In the genomic region with DNA sequence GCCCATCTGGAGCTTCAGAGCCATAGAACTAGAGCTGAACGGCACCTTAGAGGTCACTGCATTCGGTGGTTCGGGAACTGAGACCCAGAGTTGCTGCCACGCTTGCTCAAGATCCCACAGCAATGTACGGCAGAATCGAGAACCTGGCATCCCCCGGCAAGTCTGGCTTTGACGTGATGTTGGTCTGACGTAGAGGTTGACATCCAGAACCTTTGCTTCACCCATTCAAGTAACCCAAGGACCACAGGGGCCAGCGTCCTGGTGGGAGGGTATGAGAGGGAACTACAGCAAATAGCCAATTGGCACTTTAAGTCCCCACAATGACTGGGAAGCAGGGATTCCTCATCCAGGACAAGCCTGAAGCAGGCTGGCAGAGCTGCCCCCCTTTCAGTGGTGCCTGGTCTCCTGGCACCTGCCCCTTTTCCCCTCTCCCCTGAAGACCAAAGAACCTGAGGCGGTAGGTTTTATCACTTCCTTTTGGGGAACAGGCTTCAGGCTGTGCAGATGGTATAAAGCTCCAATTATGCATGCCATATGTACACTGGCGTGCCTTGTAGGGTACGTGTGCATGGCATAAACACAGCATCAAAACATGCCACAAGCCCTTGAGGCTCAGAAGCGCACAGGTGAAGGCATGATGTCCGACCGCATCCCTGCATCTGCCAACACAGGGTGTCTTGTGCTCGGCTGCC, we compare ENCODE assay signal across 11 cellular contexts. TPM values are rescaled to one million over a fixed set of nuclear protein-coding genes. Genes with fewer than 3 reads are reported as not detected.
DNase-seq lines count a peak whose midpoint lies in the region; ATAC-seq, FAIRE-seq and TF ChIP-seq lines count a peak whose summit lies in the region.
"Had no signal": no experiment of that assay in that cellular context is flagged by ENCODE, and none has a peak within 500 bp of the region (broad histone marks: within the 10 kb centered on the region; RNA-seq: fewer than 3 reads in every experiment).

No MANE protein-coding gene starts in this region.

- no CpG with 5 or more reads among the region's 17 CpGs for WGBS in H9 (ENCODE audit: extremely low coverage, insufficient read length, low lambda C conversion rate)

- H3K9me3 Mint-ChIP-seq in GM23338 (no peaks in the 10 kb centered on the region; the same call in 2 of the 3 replicates), T-cell (no peaks in the 10 kb centered on the region), H9 (no peaks in the 10 kb centered on the region)
- no peaks in the 10 kb centered on the region for H3K9me3 Mint-ChIP-seq in CD4-positive, alpha-beta memory T cell
- H3K9me3 Mint-ChIP-seq: stimulated activated naive CD8-positive, alpha-beta T cell treated with anti-CD3 and anti-CD28 coated beads, Interleukin-15, Interleukin-2, amounts not matched to agents 100 ng/mL and 50 ng/mL, for 24 hours had no signal

- H3K4me1 ChIP-seq in GM23338 (ENCODE audit: insufficient read depth): peaks cover 18% of the 10 kb centered on the region; the same call in 1 of the 2 replicates
- H3K4me1 ChIP-seq in kidney (ENCODE audit: control insufficient read depth in 1 of 2, insufficient read depth in 1 of 2, low read depth in 1 of 2, low read length in 2 of 2): peaks cover 18 to 40% of the 10 kb centered on the region in 2 donors
- H3K4me1 ChIP-seq in skeletal muscle tissue (ENCODE audit: control insufficient read depth in 3 of 3, insufficient read depth in 3 of 3, low read length in 3 of 3): peaks cover 36 to 52% (median 45%) of the 10 kb centered on the region in 3 donors
- H3K4me1 ChIP-seq in CD4-positive, alpha-beta memory T cell (ENCODE audit: insufficient read depth, low read length): peaks cover 7% of the 10 kb centered on the region
- peaks cover 3% of the 10 kb centered on the region; the same call in 1 of the 2 replicates for H3K4me1 ChIP-seq in H9 (ENCODE audit: insufficient read depth, low read length)

- H3K4me3 Mint-ChIP-seq in GM23338 (no peak overlapping the region), T-cell (peak overlapping the region in 1 of 3 donors; percentile 23), H9 (no peak overlapping the region)
- H3K4me3 Mint-ChIP-seq in CD4-positive, alpha-beta memory T cell: no peak overlapping the region
- H3K4me3 Mint-ChIP-seq: stimulated activated naive CD8-positive, alpha-beta T cell treated with anti-CD3 and anti-CD28 coated beads, Interleukin-15, Interleukin-2, amounts not matched to agents 100 ng/mL and 50 ng/mL, for 24 hours had no signal

- H3K27me3 ChIP-seq in GM23338 (ENCODE audit: insufficient read depth) (no peaks in the 10 kb centered on the region), skeletal muscle tissue (ENCODE audit: control insufficient read depth in 3 of 3, insufficient read depth in 3 of 3, low read length in 3 of 3) (no peaks in the 10 kb centered on the region), H9 (ENCODE audit: insufficient read depth, low read length) (no peaks in the 10 kb centered on the region)
- H3K27me3 ChIP-seq in CD4-positive, alpha-beta memory T cell (ENCODE audit: insufficient read depth, low read length): no peaks in the 10 kb centered on the region
- H3K27me3 ChIP-seq: SJSA1 had no signal

- H4K20me1 ChIP-seq in GM23338 (replicated peaks; ENCODE audit: insufficient read depth) (no peaks in the 10 kb centered on the region), H9 (ENCODE audit: control insufficient read depth, insufficient read depth, insufficient read length) (no peaks in the 10 kb centered on the region)

- H3K56ac ChIP-seq in H9 (ENCODE audit: insufficient read length, low read depth, low read length): no peak overlapping the region

- H3K27me3 Mint-ChIP-seq in GM23338 (ENCODE audit: insufficient read depth, low read depth, poor library complexity): no peaks in the 10 kb centered on the region
- H3K27me3 Mint-ChIP-seq in T-cell: peaks cover 0 to 3% of the 10 kb centered on the region in 2 donors
- H3K27me3 Mint-ChIP-seq in CD4-positive, alpha-beta memory T cell: peaks cover 0 to 2% of the 10 kb centered on the region in 2 donors
- peaks cover 9% of the 10 kb centered on the region; the same call in 1 of the 2 replicates for H3K27me3 Mint-ChIP-seq in H9 (ENCODE audit: low read depth)
- H3K27me3 Mint-ChIP-seq: stimulated activated naive CD8-positive, alpha-beta T cell treated with anti-CD3 and anti-CD28 coated beads, Interleukin-15, Interleukin-2, amounts not matched to agents 100 ng/mL and 50 ng/mL, for 24 hours had no signal

- H2AK5ac ChIP-seq in H9 (ENCODE audit: insufficient read length, low read length): no peak overlapping the region

- no peak overlapping the region for H3K27ac Mint-ChIP-seq in GM23338
- H3K27ac Mint-ChIP-seq in T-cell: no peak overlapping the region
- H3K27ac Mint-ChIP-seq in CD4-positive, alpha-beta memory T cell: no peak overlapping the region
- H3K27ac Mint-ChIP-seq in H9: peak overlapping the region in 1 of 3 experiments; percentile 73; a peak in 1 of 7 replicates
- H3K27ac Mint-ChIP-seq: stimulated activated naive CD8-positive, alpha-beta T cell treated with anti-CD3 and anti-CD28 coated beads, Interleukin-15, Interleukin-2, amounts not matched to agents 100 ng/mL and 50 ng/mL, for 24 hours had no signal

- H3K23me2 ChIP-seq in H9 (ENCODE audit: insufficient read length, low read depth, low read length, poor library complexity, severe bottlenecking): no peaks in the 10 kb centered on the region

- intact Hi-C loops in kidney (cut with DNase I): no loop called here
- intact Hi-C loops in CD4-positive, alpha-beta memory T cell (cut with micrococcal nuclease): no loop called here

- H3K23ac ChIP-seq in H9 (ENCODE audit: insufficient read length, low read depth, low read length): no peak overlapping the region

- POLR2A ChIA-PET in T-cell (lab: Charles Lee): interaction anchor here in 1 of 2 donors (0.6 kb wide), 1 partner anchor 298 kb away, joined by 3 read pairs; no protein-coding TSS in a partner anchor
- POLR2A ChIA-PET in CD4-positive, alpha-beta memory T cell (lab: Charles Lee; ENCODE audit: partially characterized antibody): no interaction called here

- DNase-seq in GM23338 (ENCODE audit: low spot score) (no peak), T-cell (no peak), kidney (no peak), H9 (no peak), ureter (ENCODE audit: low spot score) (no peak)
- DNase-seq in CD4-positive, alpha-beta memory T cell: no peak

- H3K36me3 Mint-ChIP-seq in GM23338 (ENCODE audit: low read depth) (no peaks in the 10 kb centered on the region), T-cell (no peaks in the 10 kb centered on the region), H9 (ENCODE audit: insufficient read depth in 1 of 3, low read depth in 3 of 3) (peaks cover 0 to under 1% (median 0%) of the 10 kb centered on the region in 3 experiments; a peak in 1 of 7 replicates)
- no peaks in the 10 kb centered on the region for H3K36me3 Mint-ChIP-seq in CD4-positive, alpha-beta memory T cell

- H3K4me1 Mint-ChIP-seq in GM23338 (peaks cover 34% of the 10 kb centered on the region), T-cell (peaks cover 0 to 9% (median 8%) of the 10 kb centered on the region in 3 donors), H9 (peaks cover 16 to 26% of the 10 kb centered on the region in 2 experiments)
- peaks cover 0 to 9% (median 2%) of the 10 kb centered on the region in 4 donors for H3K4me1 Mint-ChIP-seq in CD4-positive, alpha-beta memory T cell

- H3K27ac ChIP-seq in GM23338 (ENCODE audit: low read depth) (no peak overlapping the region), kidney (ENCODE audit: low read depth in 2 of 2, low read length in 2 of 2) (peak overlapping the region; percentile 62 to 64), skeletal muscle tissue (ENCODE audit: low read depth, low read length) (peak overlapping the region; percentile 62), H9 (ENCODE audit: insufficient read length, low read depth, low read length) (no peak overlapping the region)
- no peak overlapping the region for H3K27ac ChIP-seq in CD4-positive, alpha-beta memory T cell (ENCODE audit: low read depth, low read length)
- H3K27ac ChIP-seq: SJSA1 had no signal

- no peak overlapping the region for H2BK12ac ChIP-seq in H9 (ENCODE audit: insufficient read length, low read depth, low read length)

- no peak overlapping the region for H3K4ac ChIP-seq in H9 (ENCODE audit: low read depth, low read length)

- no peak overlapping the region for H3K4me3 ChIP-seq in GM23338
- peak overlapping the region; percentile 51 to 71 for H3K4me3 ChIP-seq in kidney (ENCODE audit: low read length in 2 of 2)
- H3K4me3 ChIP-seq in skeletal muscle tissue (ENCODE audit: low read length in 3 of 3): peak overlapping the region; percentile 48 to 98 (median 58)
- H3K4me3 ChIP-seq in CD4-positive, alpha-beta memory T cell (ENCODE audit: low read length in 2 of 2): no peak overlapping the region
- H3K4me3 ChIP-seq: SJSA1 had no signal

- TF ChIP-seq CTCF in GM23338 (conservative IDR thresholded peaks at IDR 0.05; ENCODE audit: low read depth in 2 of 2): no peak
- no peak for TF ChIP-seq CTCF in kidney (IDR thresholded peaks at IDR 0.05; ENCODE audit: borderline replicate concordance, extremely low read depth, insufficient read depth)
- no peak for TF ChIP-seq CTCF in H9 (conservative IDR thresholded peaks at IDR 0.05)

- no peak overlapping the region for H2BK5ac ChIP-seq in H9 (ENCODE audit: insufficient read length, low read length)

- H3K9ac ChIP-seq in kidney (ENCODE audit: low read length in 2 of 2): peak overlapping the region in 1 of 2 donors; percentile 70
- H3K9ac ChIP-seq in skeletal muscle tissue (ENCODE audit: low read depth in 1 of 3, low read length in 3 of 3): peak overlapping the region in 2 of 3 donors; percentile 33 to 74
- no peak overlapping the region for H3K9ac ChIP-seq in H9 (ENCODE audit: extremely low read depth, insufficient read length, low read length)

- no peaks in the 10 kb centered on the region for H3K36me3 ChIP-seq in GM23338 (ENCODE audit: insufficient read depth)
- H3K36me3 ChIP-seq in kidney (ENCODE audit: control insufficient read depth in 1 of 2, insufficient read depth in 2 of 2, low read length in 2 of 2): no peaks in the 10 kb centered on the region
- H3K36me3 ChIP-seq in skeletal muscle tissue (ENCODE audit: control insufficient read depth in 3 of 3, insufficient read depth in 3 of 3, low read length in 3 of 3): peaks cover 0 to 13% (median 0%) of the 10 kb centered on the region in 3 donors
- no peaks in the 10 kb centered on the region for H3K36me3 ChIP-seq in CD4-positive, alpha-beta memory T cell (ENCODE audit: insufficient read depth, low read length)

- no peak overlapping the region for H2BK15ac ChIP-seq in H9 (ENCODE audit: low read depth, low read length)

- no peak for FAIRE-seq in kidney (lab: Jason Lieb, UNC)
- FAIRE-seq: GM18507 had no signal

- ATAC-seq in GM23338 (no peak), T-cell (replicated peaks in 1 of 4) (peak; percentile 24 to 40 (median 34)), HG03469 (IDR thresholded peaks at IDR 0.05; ENCODE audit: unreplicated experiment) (no peak)

- no peak overlapping the region for H4K8ac ChIP-seq in H9 (replicated peaks; ENCODE audit: insufficient read length, low read depth, low read length)

- no peaks in the 10 kb centered on the region for H3K9me2 ChIP-seq in GM23338 (ENCODE audit: insufficient read depth)

- H4K5ac ChIP-seq in H9 (ENCODE audit: insufficient read length, low read depth, low read length): no peak overlapping the region

- no peak overlapping the region for H2BK20ac ChIP-seq in H9 (ENCODE audit: low read depth, low read length, poor library complexity, severe bottlenecking)

- no peaks in the 10 kb centered on the region for H3K9me3 ChIP-seq in kidney (ENCODE audit: control insufficient read depth in 1 of 2, low read length in 2 of 2)
- no peaks in the 10 kb centered on the region for H3K9me3 ChIP-seq in skeletal muscle tissue (ENCODE audit: control insufficient read depth in 3 of 3, low read length in 3 of 3)
- H3K9me3 ChIP-seq in CD4-positive, alpha-beta memory T cell (ENCODE audit: control insufficient read depth in 1 of 2, low read length in 2 of 2): no peaks in the 10 kb centered on the region
- H3K9me3 ChIP-seq in H9 (ENCODE audit: control insufficient read depth, low read depth, low read length): no peaks in the 10 kb centered on the region
- H3K9me3 ChIP-seq: SJSA1 had no signal

- H3K18ac ChIP-seq in H9 (ENCODE audit: insufficient read length, low read depth, low read length): no peak overlapping the region

- H3K79me1 ChIP-seq in H9 (ENCODE audit: insufficient read depth, low read depth, low read length, poor library complexity, severe bottlenecking): no peaks in the 10 kb centered on the region

- 0 out of 2 replicates have a peak, but pooled peaks cover under 1% of the 10 kb centered on the region for H3F3A ChIP-seq in GM23338 (replicated peaks; ENCODE audit: low read depth)

- H3K14ac ChIP-seq in H9 (ENCODE audit: insufficient read depth, low read length): no peak overlapping the region; the same call in 1 of the 2 replicates

- no peak overlapping the region for H2BK120ac ChIP-seq in H9 (ENCODE audit: low read depth, low read length, poor library complexity, severe bottlenecking)

- H4K91ac ChIP-seq in H9 (ENCODE audit: insufficient read length, low read depth, low read length): no peak overlapping the region

- H3K4me2 ChIP-seq in GM23338: no peak overlapping the region
- H3K4me2 ChIP-seq in H9 (ENCODE audit: insufficient read depth, insufficient read length, low read length): no peak overlapping the region

- CTCF ChIA-PET in T-cell (lab: Charles Lee): no interaction called here
- CTCF ChIA-PET in CD4-positive, alpha-beta memory T cell (lab: Charles Lee; ENCODE audit: partially characterized antibody): no interaction called here

- 0 out of 2 replicates have a peak overlapping the region, but pooled peaks have one; percentile 87 for H2AFZ ChIP-seq in GM23338
- H2AFZ ChIP-seq in H9 (ENCODE audit: low read length): no peak overlapping the region

- no peaks in the 10 kb centered on the region for H3K79me2 ChIP-seq in GM23338 (replicated peaks; ENCODE audit: insufficient read depth)
- H3K79me2 ChIP-seq in H9 (ENCODE audit: insufficient read depth, low read length): no peaks in the 10 kb centered on the region

- H3T11ph ChIP-seq in H9 (ENCODE audit: low read length): no peak overlapping the region

RNA-seq across cellular contexts. Expression of a gene that starts 15.3 kb away (rescaled TPM):
- total RNA-seq in GM23338 (2014; rRNA removed; shearing (Covaris generic)): 7.0 and 7.2 TPM in 2 replicates
- polyA plus RNA-seq in GM23338 (2016; fragmentation: Nextera tagmentation; extraction: Ambion mirVana) (2.3 and 2.4 TPM in 2 replicates), kidney (ENCODE audit: insufficient read depth, low read depth, low replicate concordance) (19.4 TPM)
- total RNA-seq in T-cell (10 to 100 TPM in 1 of 5 donors, 1 to 10 TPM in 4; 4.1 to 10.8 (median 4.6) TPM), kidney (34.9 TPM), skeletal muscle tissue (12.5 TPM), H9 (2021) (17.7 and 17.9 TPM in 2 replicates), ureter (27.5 TPM)
- 1 to 10 TPM; 6.5 to 8.8 TPM for total RNA-seq in CD4-positive, alpha-beta memory T cell
- polyA plus RNA-seq in CD4-positive, alpha-beta memory T cell: 1 to 10 TPM; 4.4 to 6.4 TPM

Comparison
In these comparisons a context has a peak if more than half of its experiments do, and no peak if none do; other contexts are left out.
1. ATAC-seq: peak in T-cell (4 of 4); none in GM23338 (single experiment) and HG03469 (single experiment).
2. H3K27ac ChIP-seq: peak in kidney (2 of 2) and skeletal muscle tissue (single experiment); none in GM23338 (single experiment), CD4-positive, alpha-beta memory T cell (single experiment) and H9 (single experiment).
3. H3K4me3 ChIP-seq: peak in kidney (2 of 2) and skeletal muscle tissue (3 of 3); none in GM23338 (single experiment) and CD4-positive, alpha-beta memory T cell (0 of 2).